In the genomic region with DNA sequence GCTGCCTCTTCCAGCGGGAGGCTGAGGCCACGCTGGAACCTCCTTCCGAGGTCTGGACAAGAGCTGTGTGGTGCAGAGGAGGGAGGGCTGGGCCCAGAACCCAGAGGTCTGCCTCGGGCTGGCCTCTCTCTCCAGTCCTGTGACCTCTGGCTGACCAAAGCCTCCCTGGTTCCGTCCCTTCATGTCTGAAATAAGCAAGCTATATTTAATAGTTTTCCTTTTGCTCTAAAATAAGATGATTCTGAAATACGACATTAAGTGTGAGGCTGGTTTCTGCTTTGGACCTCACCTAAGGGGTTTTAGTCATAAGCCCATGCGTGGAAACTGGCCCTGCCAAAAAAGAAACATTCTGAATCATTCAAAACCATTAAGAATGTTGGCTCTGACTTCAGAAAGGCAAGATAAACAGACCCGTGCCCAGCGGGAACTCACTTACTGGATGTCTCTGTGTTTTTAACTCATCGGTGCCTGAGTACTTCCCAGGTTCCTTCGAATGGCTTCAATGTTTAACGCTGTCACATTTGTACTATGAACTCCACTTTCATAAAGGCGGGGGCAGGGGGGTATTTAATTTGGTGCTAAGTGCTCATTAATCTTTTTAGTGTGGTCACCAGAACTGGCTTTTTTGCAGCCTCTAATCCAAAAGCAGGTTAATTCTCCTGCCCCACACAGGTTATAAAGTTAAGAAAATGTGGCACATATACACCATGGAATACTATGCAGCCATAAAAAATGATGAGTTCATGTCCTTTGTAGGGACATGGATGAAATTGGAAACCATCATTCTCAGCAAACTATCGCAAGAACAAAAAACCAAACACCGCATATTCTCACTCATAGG, we compare ENCODE assay signal across 9 cellular contexts.
A peak's percentile ranks its signal among the peaks of the same experiment; 100 is the strongest.
DNase-seq lines count a peak whose midpoint lies in the region; ATAC-seq and TF ChIP-seq lines count a peak whose summit lies in the region.
"Had no signal": no experiment of that assay in that cellular context is flagged by ENCODE, and none has a peak within 500 bp of the region (broad histone marks: within the 10 kb centered on the region; RNA-seq: fewer than 3 reads in every experiment).

No MANE protein-coding gene starts in this region.

- H3K27ac ChIP-seq in adrenal gland (peak overlapping the region; percentile 89 to 97 (median 95)), left ventricle myocardium inferior (replicated peaks) (peak overlapping the region; percentile 78), stomach (peak overlapping the region; percentile 15 to 90 (median 89))

- H3K9me3 ChIP-seq in adrenal gland (replicated peaks in 1 of 3): no peaks in the 10 kb centered on the region
- H3K9me3 ChIP-seq in left ventricle myocardium inferior (replicated peaks): no peaks in the 10 kb centered on the region
- no peaks in the 10 kb centered on the region for H3K9me3 ChIP-seq in stomach

- H3K27me3 ChIP-seq in adrenal gland: no peaks in the 10 kb centered on the region
- no peaks in the 10 kb centered on the region for H3K27me3 ChIP-seq in left ventricle myocardium inferior (ENCODE audit: low read depth)
- H3K27me3 ChIP-seq in stomach: no peaks in the 10 kb centered on the region

- WGBS in adrenal gland, 4 donors: 24 to 40% (median 27%) methylated on average over 13 to 14 of the region's 15 CpGs
- WGBS in stomach, 5 donors: 33 to 47% (median 39%) methylated on average over 13 to 15 of the region's 15 CpGs

- ATAC-seq in HG03108 (IDR thresholded peaks at IDR 0.05; ENCODE audit: unreplicated experiment) (no peak), HG03571 (IDR thresholded peaks at IDR 0.05; ENCODE audit: unreplicated experiment) (no peak)

- no peak for TF ChIP-seq CTCF in adrenal gland (IDR thresholded peaks at IDR 0.05)
- no peak for TF ChIP-seq CTCF in left ventricle myocardium inferior (IDR thresholded peaks at IDR 0.05; ENCODE audit: borderline replicate concordance)
- TF ChIP-seq CTCF in stomach (IDR thresholded peaks at IDR 0.05): no peak

- peaks cover 56 to 71% of the 10 kb centered on the region in 2 donors for H3K4me1 ChIP-seq in adrenal gland (replicated peaks in 1 of 2)
- H3K4me1 ChIP-seq in left ventricle myocardium inferior: peaks cover 93% of the 10 kb centered on the region
- peaks cover 47 to 95% (median 71%) of the 10 kb centered on the region in 4 donors for H3K4me1 ChIP-seq in stomach

- H3K36me3 ChIP-seq in adrenal gland (replicated peaks in 1 of 2): peaks cover 0 to 9% of the 10 kb centered on the region in 2 donors
- peaks cover 32% of the 10 kb centered on the region for H3K36me3 ChIP-seq in left ventricle myocardium inferior
- peaks cover 3 to 60% (median 46%) of the 10 kb centered on the region in 4 donors for H3K36me3 ChIP-seq in stomach

- TF ChIP-seq POLR2A in adrenal gland (IDR thresholded peaks at IDR 0.05) (peak in 1 of 2 donors; percentile 67), stomach (IDR thresholded peaks at IDR 0.05) (no peak)

- no peak overlapping the region for H3K4me3 ChIP-seq in adrenal gland
- peak overlapping the region; percentile 22 for H3K4me3 ChIP-seq in left ventricle myocardium inferior
- H3K4me3 ChIP-seq in stomach: no peak overlapping the region

- TF ChIP-seq EP300 in stomach (IDR thresholded peaks at IDR 0.05): no peak

- DNase-seq in HT1080 (ENCODE audit: low read depth) (peak; percentile 88), adrenal gland (peak; percentile 59 to 92 (median 84)), left ventricle myocardium inferior (no peak), stomach (peak; percentile 60), DMS 273 (lab: John Stamatoyannopoulos, UW; ENCODE audit: unreplicated experiment) (no peak), activated gamma-delta T cell (lab: John Stamatoyannopoulos, UW) (no peak)
- DNase-seq: NCI-H1436 had no signal

- intact Hi-C loops in adrenal gland (cut with DNase I): loop anchor here (10.0 kb wide), 2 partner anchors 113 to 153 kb away; no protein-coding TSS in a partner anchor
- intact Hi-C loops in left ventricle myocardium inferior (cut with micrococcal nuclease): loop anchor here (10.0 kb wide), 1 partner anchor 153 kb away; no protein-coding TSS in a partner anchor
- intact Hi-C loops in stomach (cut with DNase I; ENCODE audit: low total_unique reads): loop anchor here (10.0 kb wide), 1 partner anchor 153 kb away; no protein-coding TSS in a partner anchor

Comparison
In these comparisons a context has a peak if more than half of its experiments do, and no peak if none do; other contexts are left out.
1. DNase-seq: peak in HT1080 (single experiment), adrenal gland (7 of 7) and stomach (single experiment); none in left ventricle myocardium inferior (single experiment), DMS 273 (single experiment) and activated gamma-delta T cell (single experiment).
2. Peak in every context shown above with its lines, with median percentiles within 50 percentile points of each other: H3K27ac ChIP-seq.